11 cellular contexts compared by ENCODE assay signal in genomic region chr10:119680668-119681070, GRCh38. TPM values are rescaled to one million over a fixed set of nuclear protein-coding genes. Genes with fewer than 3 reads are reported as not detected.
DNase-seq lines count a peak whose midpoint lies in the region; ATAC-seq, FAIRE-seq and TF ChIP-seq lines count a peak whose summit lies in the region.
"Had no signal": no experiment of that assay in that cellular context is flagged by ENCODE, and none has a peak within 500 bp of the region (broad histone marks: within the 10 kb centered on the region; RNA-seq: fewer than 3 reads in every experiment).

No MANE protein-coding gene starts in this region.

- H3K36me3 ChIP-seq in astrocyte (ENCODE audit: insufficient read depth, low read length) (peaks cover 16% of the 10 kb centered on the region), heart left ventricle (peaks cover 0 to 27% (median 24%) of the 10 kb centered on the region in 9 donors), smooth muscle cell (ENCODE audit: low read depth) (peaks cover 11% of the 10 kb centered on the region)

- 30 to 47% (median 34%) methylated on average over 9 of the region's 9 CpGs for WGBS in heart left ventricle, 4 donors
- 69% methylated on average over 9 of the region's 9 CpGs for WGBS in smooth muscle cell (ENCODE audit: low lambda C conversion rate)

- DNase-seq in HPDE6-E6E7 (ENCODE audit: extremely low spot score) = peak; percentile 39
- DNase-seq in astrocyte (ENCODE audit: low read depth) = peak; percentile 51
- peak in 1 of 5 donors; percentile 50 for DNase-seq in heart left ventricle
- no peak for DNase-seq in smooth muscle cell (lab: John Stamatoyannopoulos, UW; ENCODE audit: unreplicated experiment)
- no peak for DNase-seq in SIG-M5 treated with dmso at 0.1 percent for 504 hours (lab: John Stamatoyannopoulos, UW; ENCODE audit: unreplicated experiment)
- DNase-seq in activated CD8-positive, alpha-beta memory T cell treated with anti-CD3 and anti-CD28 coated beads for 24 hours = no peak
- no peak for DNase-seq in NCI-H1417 (lab: John Stamatoyannopoulos, UW)
- DNase-seq: left colon, NCI-H2227 treated with DMSO at 0.1 percent for 48 hours had no signal

- H3K4me3 ChIP-seq in astrocyte (ENCODE audit: insufficient read depth, low read depth, low read length) (peak overlapping the region; percentile 15), heart left ventricle (no peak overlapping the region), smooth muscle cell (no peak overlapping the region)
- H3K4me3 ChIP-seq: GM12878 had no signal

- H3K9me3 Mint-ChIP-seq in astrocyte (ENCODE audit: unreplicated experiment) = no peaks in the 10 kb centered on the region

- H3F3A ChIP-seq in smooth muscle cell (ENCODE audit: low read depth) = no peaks in the 10 kb centered on the region

- peak overlapping the region; percentile 74 for H3K4me2 ChIP-seq in astrocyte (ENCODE audit: low read length)
- H3K4me2 ChIP-seq in smooth muscle cell = no peak overlapping the region

- FAIRE-seq in astrocyte (lab: Jason Lieb, UNC) = no peak
- FAIRE-seq: GM12878 had no signal

- peaks cover 19% of the 10 kb centered on the region for H3K4me1 Mint-ChIP-seq in astrocyte (ENCODE audit: low read depth, unreplicated experiment)

- no peak overlapping the region for H3K27ac Mint-ChIP-seq in astrocyte (ENCODE audit: unreplicated experiment)

- H2AFZ ChIP-seq in astrocyte (ENCODE audit: low read depth, low read length) (no peak overlapping the region), smooth muscle cell (ENCODE audit: low read depth) (no peak overlapping the region)

- H3K36me3 Mint-ChIP-seq in astrocyte (ENCODE audit: low read depth, unreplicated experiment) = peaks cover 13% of the 10 kb centered on the region

- H3K27ac ChIP-seq in astrocyte (ENCODE audit: low read depth, low read length) (peak overlapping the region; percentile 66), heart left ventricle (peak overlapping the region; percentile 4 to 84 (median 65)), smooth muscle cell (ENCODE audit: low read depth) (peak overlapping the region; percentile 15)

- peaks cover 14% of the 10 kb centered on the region for H3K79me2 ChIP-seq in astrocyte (ENCODE audit: insufficient read depth, low read length)
- no peaks in the 10 kb centered on the region for H3K79me2 ChIP-seq in smooth muscle cell (ENCODE audit: low read depth)

- peak; percentile 52 to 77 (median 70) for ATAC-seq in heart left ventricle
- ATAC-seq in GM18502 (IDR thresholded peaks at IDR 0.05; ENCODE audit: poor library complexity, unreplicated experiment) = no peak
- ATAC-seq: GM12878, left colon had no signal

- intact Hi-C loops in heart left ventricle (cut with DNase I) = loop anchor here in 3 of 10 donors (10.0 kb wide), 4 partner anchors 74 to 654 kb away; no protein-coding TSS in a partner anchor

- H3K9me3 ChIP-seq in astrocyte (ENCODE audit: insufficient read depth, low read depth, low read length) (no peaks in the 10 kb centered on the region), heart left ventricle (no peaks in the 10 kb centered on the region), smooth muscle cell (replicated peaks; ENCODE audit: low read depth) (no peaks in the 10 kb centered on the region)

- H3K27me3 Mint-ChIP-seq in astrocyte (ENCODE audit: low read depth, unreplicated experiment) = no peaks in the 10 kb centered on the region

- H3K4me3 Mint-ChIP-seq in astrocyte (ENCODE audit: unreplicated experiment) = no peak overlapping the region

- no peak for TF ChIP-seq CTCF in astrocyte (IDR thresholded peaks at IDR 0.05; ENCODE audit: insufficient read depth, low read depth, low read length)
- TF ChIP-seq CTCF in heart left ventricle (IDR thresholded peaks at IDR 0.05) = no peak
- no peak for TF ChIP-seq CTCF in smooth muscle cell (IDR thresholded peaks at IDR 0.05; ENCODE audit: borderline replicate concordance, insufficient read depth, poor library complexity, severe bottlenecking)

- H3K9ac ChIP-seq in astrocyte (ENCODE audit: low read length) = peak overlapping the region; percentile 14
- H3K9ac ChIP-seq in smooth muscle cell (ENCODE audit: low read depth) = no peak overlapping the region

- H4K20me1 ChIP-seq in astrocyte (ENCODE audit: insufficient read depth, low read length) (peaks cover 24% of the 10 kb centered on the region), smooth muscle cell (ENCODE audit: low read depth) (peaks cover 27% of the 10 kb centered on the region)

- peak in 1 of 2 donors; percentile 19 for TF ChIP-seq POLR2A in heart left ventricle (IDR thresholded peaks at IDR 0.05)

- H3K4me1 ChIP-seq in astrocyte (ENCODE audit: insufficient read depth, low read length) (peaks cover 39% of the 10 kb centered on the region), heart left ventricle (peaks cover 0 to 52% (median 27%) of the 10 kb centered on the region in 12 donors), smooth muscle cell (ENCODE audit: low read depth) (no peaks in the 10 kb centered on the region)

- H3K27me3 ChIP-seq in astrocyte (ENCODE audit: insufficient read depth, low read length) = no peaks in the 10 kb centered on the region
- no peaks in the 10 kb centered on the region for H3K27me3 ChIP-seq in heart left ventricle
- H3K27me3 ChIP-seq in smooth muscle cell (ENCODE audit: low read depth) = no peaks in the 10 kb centered on the region

RNA-seq across cellular contexts. Expression of gene BAG3, which starts 29.5 kb away (rescaled TPM):
- 68.4 and 71.6 TPM in 2 replicates for total RNA-seq in astrocyte
- 100 to 1,000 TPM in 8 of 9 donors, 10 to 100 TPM in 1; 85.1 to 219 (median 141) TPM for total RNA-seq in heart left ventricle
- polyA plus RNA-seq in heart left ventricle = 100 to 1,000 TPM in 1 of 2 donors, 10 to 100 TPM in 1; 78.8 to 271 TPM
- 24.4 and 25.5 TPM in 2 replicates for total RNA-seq in smooth muscle cell
- polyA plus RNA-seq in smooth muscle cell = 70.1 and 73.7 TPM in 2 replicates

RNA-seq across cellular contexts. Expression of gene INPP5F, which starts 45.2 kb away (rescaled TPM):
- total RNA-seq in astrocyte (101 and 102 TPM in 2 replicates), heart left ventricle (1 to 10 TPM; 3.9 to 9.9 (median 6.6) TPM), smooth muscle cell (106 and 143 TPM in 2 replicates)
- polyA plus RNA-seq in heart left ventricle (1 to 10 TPM; 3.0 to 5.4 TPM), smooth muscle cell (15.9 and 16.3 TPM in 2 replicates)

Comparison
In these comparisons a context has a peak if more than half of its experiments do, and no peak if none do; other contexts are left out.
1. DNase-seq: peak in HPDE6-E6E7 (single experiment) and astrocyte (single experiment); none in smooth muscle cell (single experiment), SIG-M5 treated with dmso at 0.1 percent for 504 hours (single experiment), activated CD8-positive, alpha-beta memory T cell treated with anti-CD3 and anti-CD28 coated beads for 24 hours (single experiment) and NCI-H1417 (0 of 3).
2. H3K27ac ChIP-seq: peak in every context shown above with its lines; median percentile 66 in astrocyte; 65 in heart left ventricle; 15 in smooth muscle cell.